1 cellular context compared by ENCODE assay signal in the genomic region with DNA sequence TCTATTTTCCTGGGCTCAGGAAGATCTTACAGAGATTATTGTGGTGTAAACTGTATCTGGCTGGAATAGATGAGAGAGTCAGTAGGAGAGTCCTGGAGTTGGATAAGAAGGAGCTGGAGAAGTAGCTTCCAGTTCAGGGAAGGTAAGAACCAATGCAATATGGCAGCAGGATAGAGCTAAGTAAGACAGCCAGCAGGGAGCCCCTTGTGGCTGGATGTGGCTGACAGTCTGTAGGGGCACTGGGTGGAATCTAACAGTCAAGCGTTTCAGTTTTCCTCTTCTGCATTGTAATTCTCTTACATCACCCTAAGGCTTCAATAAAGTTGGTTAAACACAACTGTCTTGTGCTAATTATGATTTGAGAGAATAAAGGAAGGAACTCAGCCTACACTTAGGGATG.
TF ChIP-seq lines count a peak whose summit lies in the region.

No MANE protein-coding gene starts in this region.

TF ChIP-seq in HepG2, 621 proteins besides CTCF, POLR2A, EP300 and RAD21 (continued from another document):
- TF ChIP-seq ELF1 (CRISPR knock-in tag; IDR thresholded peaks at IDR 0.05) (no peak), MED8 (CRISPR knock-in tag; IDR thresholded peaks at IDR 0.05; ENCODE audit: insufficient replicate concordance) (no peak), MEIS2 (CRISPR knock-in tag; IDR thresholded peaks at IDR 0.05) (no peak), MAFG (CRISPR knock-in tag; IDR thresholded peaks at IDR 0.05) (no peak)
